19 cellular contexts compared by ENCODE assay signal in genomic region chr3:172166261-172166660, GRCh38.
A peak's percentile ranks its signal among the peaks of the same experiment; 100 is the strongest.
DNase-seq lines count a peak whose midpoint lies in the region; ATAC-seq, FAIRE-seq and TF ChIP-seq lines count a peak whose summit lies in the region.
"Had no signal": no experiment of that assay in that cellular context is flagged by ENCODE, and none has a peak within 500 bp of the region (broad histone marks: within the 10 kb centered on the region; RNA-seq: fewer than 3 reads in every experiment).

No MANE protein-coding gene starts in this region.

- H3K4me3 Mint-ChIP-seq in nephron, result no peak overlapping the region
- no peak overlapping the region for H3K4me3 Mint-ChIP-seq in immature natural killer cell
- H3K4me3 Mint-ChIP-seq: B cell; CD4-positive, alpha-beta T cell had no signal

- FAIRE-seq in A549 (lab: Jason Lieb, UNC), result no peak
- FAIRE-seq: G401.6, GM12891 had no signal

- TF ChIP-seq EP300 in A549 (IDR thresholded peaks at IDR 0.05), result no peak

- H3K4me3 ChIP-seq in A549 (no peak overlapping the region), HUES48 (ENCODE audit: low read depth, low read length) (no peak overlapping the region)
- H3K4me3 ChIP-seq: GM23248, HAP-1 had no signal

- H3K27ac ChIP-seq in A549 (peak overlapping the region; percentile 87 to 92), HUES48 (ENCODE audit: low read depth, low read length) (peak overlapping the region; percentile 16), substantia nigra (ENCODE audit: low read depth, low read length, poor library complexity, severe bottlenecking) (no peak overlapping the region)
- H3K27ac ChIP-seq: GM23248 had no signal

- H3K9me3 Mint-ChIP-seq in nephron, result no peaks in the 10 kb centered on the region
- H3K9me3 Mint-ChIP-seq in immature natural killer cell, result no peaks in the 10 kb centered on the region
- H3K9me3 Mint-ChIP-seq: CD4-positive, alpha-beta T cell had no signal

- 85% methylated on average over 6 of the region's 6 CpGs for WGBS in A549 (ENCODE audit: missing lambda C conversion rate)

- no peaks in the 10 kb centered on the region for H3K27me3 Mint-ChIP-seq in nephron (ENCODE audit: low read depth)
- peaks cover 0 to 2% (median 0%) of the 10 kb centered on the region in 3 donors for H3K27me3 Mint-ChIP-seq in immature natural killer cell (ENCODE audit: low read depth in 3 of 3)
- H3K27me3 Mint-ChIP-seq: B cell; CD4-positive, alpha-beta T cell had no signal

- H3K36me3 ChIP-seq in HUES48 (ENCODE audit: control insufficient read depth, insufficient read depth, low read length), result no peaks in the 10 kb centered on the region
- H3K36me3 ChIP-seq: HAP-1 had no signal

- no peak overlapping the region for H3K9ac ChIP-seq in HUES48 (ENCODE audit: low read depth, low read length)
- H3K9ac ChIP-seq: GM23248 had no signal

- peak overlapping the region in 2 of 3 experiments; percentile 69 to 95 for H3K27ac Mint-ChIP-seq in nephron
- H3K27ac Mint-ChIP-seq in immature natural killer cell, result no peak overlapping the region
- H3K27ac Mint-ChIP-seq: B cell; CD4-positive, alpha-beta T cell had no signal

- TF ChIP-seq CTCF in A549 (IDR thresholded peaks at IDR 0.05), result no peak
- no peak for TF ChIP-seq CTCF in nephron (IDR thresholded peaks at IDR 0.05; ENCODE audit: unreplicated experiment in 3 of 3)

- peaks cover 8% of the 10 kb centered on the region for H3K36me3 Mint-ChIP-seq in nephron (ENCODE audit: low read depth)
- H3K36me3 Mint-ChIP-seq in immature natural killer cell, result peaks cover 0 to 3% (median 0%) of the 10 kb centered on the region in 3 donors

- no peak overlapping the region for H3K4me2 ChIP-seq in A549

- H3K4me1 ChIP-seq in A549 (peaks cover 88% of the 10 kb centered on the region), HUES48 (ENCODE audit: control insufficient read depth, insufficient read depth, low read length) (peaks cover 35% of the 10 kb centered on the region)

- H3K27me3 ChIP-seq in HUES48 (ENCODE audit: control insufficient read depth, insufficient read depth, low read length), result no peaks in the 10 kb centered on the region

- no peak for ATAC-seq in A549

- no peak for TF ChIP-seq POLR2A in A549 (IDR thresholded peaks at IDR 0.05; ENCODE audit: low read length)

- CTCF ChIA-PET in A549 (lab: Yijun Ruan, JAX), result no interaction called here

- POLR2A ChIA-PET in A549 (lab: Yijun Ruan, JAX), result interaction anchor here (0.7 kb wide), 1 partner anchor 15 kb away, joined by 4 read pairs; no protein-coding TSS in a partner anchor

- DNase-seq in A549 (ENCODE audit: low read depth in 1 of 2, low spot score in 1 of 2) (no peak), amniotic epithelial cell (ENCODE audit: low read depth) (peak; percentile 47), immature natural killer cell (no peak), substantia nigra (lab: John Stamatoyannopoulos, UW) (no peak), NCI-H2029 (lab: John Stamatoyannopoulos, UW) (no peak)
- DNase-seq: 8988T; C1 segment of cervical spinal cord; Calu3; CD4-positive, alpha-beta T cell; DMS 273 treated with DMSO at 0.1 percent for 48 hours; DMS79 treated with DMSO at 0.1 percent for 48 hours; EL; GM23248 had no signal

- no peaks in the 10 kb centered on the region for H3K9me3 ChIP-seq in A549
- no peaks in the 10 kb centered on the region for H3K9me3 ChIP-seq in HUES48 (ENCODE audit: control insufficient read depth, insufficient read depth, low read length)
- H3K9me3 ChIP-seq: HAP-1 had no signal

- TF ChIP-seq RAD21 in A549 (conservative IDR thresholded peaks at IDR 0.05 in 1 of 2, IDR thresholded peaks at IDR 0.05 in 1 of 2), result no peak

- H3K4me1 Mint-ChIP-seq in nephron (peaks cover 35% of the 10 kb centered on the region), immature natural killer cell (peaks cover 68 to 81% of the 10 kb centered on the region in 2 donors)
- H3K4me1 Mint-ChIP-seq: B cell had no signal

TF ChIP-seq in A549, 52 proteins besides CTCF, POLR2A, EP300 and RAD21:
- TF ChIP-seq TFCP2L1 (CRISPR knock-in tag; IDR thresholded peaks at IDR 0.05), result no peak
- no peak for TF ChIP-seq ELK1 (IDR thresholded peaks at IDR 0.05; ENCODE audit: low read depth, low read length)
- TF ChIP-seq BCL3 (IDR thresholded peaks at IDR 0.05), result no peak
- TF ChIP-seq SREBF2 (IDR thresholded peaks at IDR 0.05), result no peak
- TF ChIP-seq GATA3 (IDR thresholded peaks at IDR 0.05; ENCODE audit: borderline replicate concordance), result no peak
- TF ChIP-seq USF2 (IDR thresholded peaks at IDR 0.05), result no peak
- TF ChIP-seq ZSCAN20 (CRISPR knock-in tag; IDR thresholded peaks at IDR 0.05), result no peak
- TF ChIP-seq CHD4 (IDR thresholded peaks at IDR 0.05; ENCODE audit: borderline replicate concordance), result no peak
- TF ChIP-seq POLR2AphosphoS2 (conservative IDR thresholded peaks at IDR 0.05; ENCODE audit: low read length), result no peak
- TF ChIP-seq ZC3H11A (IDR thresholded peaks at IDR 0.05), result no peak
TF ChIP-seq in A549: peak in this region for 0.

Comparison
In these comparisons a context has a peak if more than half of its experiments do, and no peak if none do; other contexts are left out.
1. H3K27ac Mint-ChIP-seq: peak in nephron (2 of 3); none in immature natural killer cell (0 of 6).